8 cellular contexts compared by ENCODE assay signal in the genomic region with DNA sequence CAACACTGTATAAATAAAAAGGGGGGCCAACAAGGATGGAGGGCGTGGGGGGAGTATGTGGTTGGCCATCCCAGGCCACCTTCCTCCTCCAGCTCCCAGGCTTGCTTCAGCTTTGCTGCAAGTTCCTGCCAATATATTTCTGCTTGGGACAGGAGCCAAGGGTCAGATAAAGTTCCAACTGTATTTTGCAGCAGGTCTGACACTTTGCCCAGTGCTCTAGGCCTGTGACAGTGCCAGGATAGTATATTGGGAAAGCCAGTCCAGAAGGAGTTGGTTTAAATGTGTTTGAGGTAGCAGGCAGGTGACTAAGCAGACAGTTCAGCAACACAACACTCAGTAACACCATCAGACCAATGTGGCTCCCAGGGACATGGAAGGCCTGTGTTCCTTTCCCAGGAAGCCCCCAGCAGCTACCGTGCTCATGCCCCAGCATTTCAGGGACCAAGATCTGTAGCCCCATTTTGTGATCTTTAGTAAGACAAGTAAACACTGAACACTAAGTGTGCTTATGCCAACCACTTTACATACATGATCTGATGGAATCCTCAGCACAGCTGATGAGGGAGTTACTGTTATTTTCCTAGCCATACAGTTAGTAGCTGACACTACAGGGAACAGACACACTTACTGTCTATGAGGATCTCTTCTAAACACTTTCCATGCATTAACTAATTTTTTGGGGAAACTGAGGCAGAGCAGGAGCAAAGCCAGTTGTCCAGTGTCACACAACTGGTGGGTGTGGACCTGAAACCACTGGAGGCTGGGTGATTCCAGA. TPM values are rescaled to one million over a fixed set of nuclear protein-coding genes. Genes with fewer than 3 reads are reported as not detected.
DNase-seq lines count a peak whose midpoint lies in the region; ATAC-seq and TF ChIP-seq lines count a peak whose summit lies in the region.

No MANE protein-coding gene starts in this region.

- in situ Hi-C loops in ACHN (cut with HindIII; ENCODE audit: low pct_ligation_motif_present, low pct_unique_long_range_greater_than_20kb, low sequenced_read_pairs): loop anchor here (25.0 kb wide), 1 partner anchor 203 kb away; no protein-coding TSS in a partner anchor

- no peaks in the 10 kb centered on the region for H3K9me2 ChIP-seq in SK-N-SH

- no peaks in the 10 kb centered on the region for H3K36me3 ChIP-seq in SK-N-SH (replicated peaks in 1 of 2; ENCODE audit: control insufficient read depth in 1 of 2, insufficient read depth in 2 of 2, low read length in 1 of 2)

- no peak for TF ChIP-seq CTCF in SK-N-SH (IDR thresholded peaks at IDR 0.05)

- peak overlapping the region; percentile 34; the same call in 1 of the 2 replicates for H3K4me2 ChIP-seq in SK-N-SH

- no peaks in the 10 kb centered on the region for H3K79me2 ChIP-seq in SK-N-SH (ENCODE audit: insufficient read depth)

- peak overlapping the region; percentile 61 to 92 for H3K27ac ChIP-seq in SK-N-SH (ENCODE audit: low read depth in 2 of 2, low read length in 1 of 2)

- POLR2A ChIA-PET in SK-N-SH (lab: Yijun Ruan, JAX): interaction anchor here (1.0 to 10.9 kb wide), 3 partner anchors 38 to 42 kb away, joined by 3 to 188 read pairs (median 3); partner anchors contain the start of gene DDIT4

- no peaks in the 10 kb centered on the region for H3K27me3 ChIP-seq in SK-N-SH (ENCODE audit: insufficient read depth)

- peak; percentile 38 to 39; a peak in 1 of 4 replicates for TF ChIP-seq EP300 in SK-N-SH (IDR thresholded peaks at IDR 0.05; ENCODE audit: borderline replicate concordance in 1 of 2, low read depth in 1 of 2, low read length in 1 of 2)

- no peak overlapping the region for H3K4me3 ChIP-seq in SK-N-SH (ENCODE audit: low read depth in 2 of 2, low read length in 1 of 2)

- H4K20me1 ChIP-seq in SK-N-SH (ENCODE audit: insufficient read depth): no peaks in the 10 kb centered on the region

- ATAC-seq in HG03025 (IDR thresholded peaks at IDR 0.05; ENCODE audit: low FRiP score, unreplicated experiment): no peak

- H2AFZ ChIP-seq in SK-N-SH (ENCODE audit: low read depth): peak overlapping the region; percentile 38; the same call in 1 of the 2 replicates

- 0 out of 2 replicates have a peak, but pooled peaks have one; percentile 28 for TF ChIP-seq RAD21 in SK-N-SH (IDR thresholded peaks at IDR 0.05; ENCODE audit: low read length)

- no peak overlapping the region for H3K9ac ChIP-seq in SK-N-SH

- no peaks in the 10 kb centered on the region for H3K9me3 ChIP-seq in SK-N-SH

- peaks cover 30 to 45% of the 10 kb centered on the region in 2 experiments for H3K4me1 ChIP-seq in SK-N-SH (ENCODE audit: control insufficient read depth in 1 of 2, insufficient read depth in 2 of 2, low read depth in 1 of 2, low read length in 1 of 2)

- WGBS in SK-N-SH (ENCODE audit: low lambda C conversion rate): 36% methylated on average over 2 of the region's 2 CpGs

- DNase-seq in GM04504 (ENCODE audit: low read depth): peak; percentile 82
- no peak for DNase-seq in SK-N-SH
- peak; percentile 95 for DNase-seq in fibroblast of peridontal ligament (ENCODE audit: extremely low read depth)
- DNase-seq in renal cortical epithelial cell (ENCODE audit: low read depth): peak; percentile 80
- DNase-seq in NCI-H1436 (lab: John Stamatoyannopoulos, UW): no peak
- DNase-seq in ACHN: no peak
- no peak for DNase-seq in NCI-H1694 treated with DMSO at 0.1 percent for 48 hours (lab: John Stamatoyannopoulos, UW)

- H3F3A ChIP-seq in SK-N-SH (replicated peaks; ENCODE audit: insufficient read depth): peaks cover 14% of the 10 kb centered on the region

- CTCF ChIA-PET in SK-N-SH (lab: Yijun Ruan, JAX): interaction anchor here (1.0 to 1.9 kb wide), 8 partner anchors 7 to 419 kb away, joined by 3 to 10 read pairs (median 3); partner anchors contain the start of gene DDIT4

TF ChIP-seq in SK-N-SH, 30 proteins besides CTCF, POLR2A, EP300 and RAD21:
- TF ChIP-seq NFIC (IDR thresholded peaks at IDR 0.05; ENCODE audit: borderline replicate concordance) (peak; percentile 88), ELF1 (IDR thresholded peaks at IDR 0.05) (0 out of 2 replicates have a peak, but pooled peaks have one; percentile 19), CHD2 (IDR thresholded peaks at IDR 0.05; ENCODE audit: low read length, partially characterized antibody) (no peak), RCOR1 (IDR thresholded peaks at IDR 0.05; ENCODE audit: low read length) (0 out of 2 replicates have a peak, but pooled peaks have one; percentile 34), TCF12 (IDR thresholded peaks at IDR 0.05) (peak; percentile 74), POLR2AphosphoS5 (IDR thresholded peaks at IDR 0.05; ENCODE audit: low read depth, low read length) (no peak), RXRA (IDR thresholded peaks at IDR 0.05; ENCODE audit: borderline replicate concordance, low read depth) (peak; percentile 82; the same call in 1 of the 2 replicates), GATA2 (CRISPR knock-in tag; IDR thresholded peaks at IDR 0.05) (no peak), YY1 (IDR thresholded peaks at IDR 0.05; ENCODE audit: low read depth) (no peak), TAF1 (IDR thresholded peaks at IDR 0.05; ENCODE audit: borderline replicate concordance, low read depth, low read length) (no peak), GABPA (IDR thresholded peaks at IDR 0.05; ENCODE audit: low read depth) (no peak), MXI1 (IDR thresholded peaks at IDR 0.05; ENCODE audit: low read depth, low read length) (no peak), EZH2phosphoT487 (IDR thresholded peaks at IDR 0.05; ENCODE audit: borderline replicate concordance, low read depth) (no peak)
- TF ChIP-seq, protein P1, sequence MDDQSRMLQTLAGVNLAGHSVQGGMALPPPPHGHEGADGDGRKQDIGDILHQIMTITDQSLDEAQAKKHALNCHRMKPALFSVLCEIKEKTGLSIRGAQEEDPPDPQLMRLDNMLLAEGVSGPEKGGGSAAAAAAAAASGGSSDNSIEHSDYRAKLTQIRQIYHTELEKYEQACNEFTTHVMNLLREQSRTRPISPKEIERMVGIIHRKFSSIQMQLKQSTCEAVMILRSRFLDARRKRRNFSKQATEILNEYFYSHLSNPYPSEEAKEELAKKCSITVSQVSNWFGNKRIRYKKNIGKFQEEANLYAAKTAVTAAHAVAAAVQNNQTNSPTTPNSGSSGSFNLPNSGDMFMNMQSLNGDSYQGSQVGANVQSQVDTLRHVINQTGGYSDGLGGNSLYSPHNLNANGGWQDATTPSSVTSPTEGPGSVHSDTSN (IDR thresholded peaks at IDR 0.05): peak; percentile 58
- TF ChIP-seq, protein P2, sequence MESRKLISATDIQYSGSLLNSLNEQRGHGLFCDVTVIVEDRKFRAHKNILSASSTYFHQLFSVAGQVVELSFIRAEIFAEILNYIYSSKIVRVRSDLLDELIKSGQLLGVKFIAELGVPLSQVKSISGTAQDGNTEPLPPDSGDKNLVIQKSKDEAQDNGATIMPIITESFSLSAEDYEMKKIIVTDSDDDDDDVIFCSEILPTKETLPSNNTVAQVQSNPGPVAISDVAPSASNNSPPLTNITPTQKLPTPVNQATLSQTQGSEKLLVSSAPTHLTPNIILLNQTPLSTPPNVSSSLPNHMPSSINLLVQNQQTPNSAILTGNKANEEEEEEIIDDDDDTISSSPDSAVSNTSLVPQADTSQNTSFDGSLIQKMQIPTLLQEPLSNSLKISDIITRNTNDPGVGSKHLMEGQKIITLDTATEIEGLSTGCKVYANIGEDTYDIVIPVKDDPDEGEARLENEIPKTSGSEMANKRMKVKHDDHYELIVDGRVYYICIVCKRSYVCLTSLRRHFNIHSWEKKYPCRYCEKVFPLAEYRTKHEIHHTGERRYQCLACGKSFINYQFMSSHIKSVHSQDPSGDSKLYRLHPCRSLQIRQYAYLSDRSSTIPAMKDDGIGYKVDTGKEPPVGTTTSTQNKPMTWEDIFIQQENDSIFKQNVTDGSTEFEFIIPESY (IDR thresholded peaks at IDR 0.05; ENCODE audit: borderline replicate concordance, low read depth): no peak

RNA-seq across cellular contexts. Expression of gene DNAJB12, which starts 38.9 kb away (rescaled TPM):
- 22.9 and 25.8 TPM in 2 replicates for polyA plus RNA-seq in SK-N-SH (2012; rRNA removed)
- polyA plus RNA-seq in SK-N-SH (2012; cell fraction: cytosol; rRNA removed): 15.6 and 19.0 TPM in 2 replicates
- 38.8 and 40.0 TPM in 2 replicates for polyA plus RNA-seq in SK-N-SH (2012; cell fraction: nucleus; rRNA removed)
- 24.8 and 33.8 TPM in 2 replicates for total RNA-seq in renal cortical epithelial cell

RNA-seq across cellular contexts. Expression of gene DDIT4, which starts 42.1 kb away (rescaled TPM):
- polyA plus RNA-seq in SK-N-SH (2012; rRNA removed): 24.9 and 30.4 TPM in 2 replicates
- polyA plus RNA-seq in SK-N-SH (2012; cell fraction: cytosol; rRNA removed): 19.5 and 19.9 TPM in 2 replicates
- 41.8 and 55.3 TPM in 2 replicates for polyA plus RNA-seq in SK-N-SH (2012; cell fraction: nucleus; rRNA removed)
- total RNA-seq in renal cortical epithelial cell: 246 and 704 TPM in 2 replicates

Comparison
In these comparisons a context has a peak if more than half of its experiments do, and no peak if none do; other contexts are left out.
1. DNase-seq: peak in GM04504 (single experiment), fibroblast of peridontal ligament (single experiment) and renal cortical epithelial cell (single experiment); none in SK-N-SH (single experiment), NCI-H1436 (single experiment), ACHN (single experiment) and NCI-H1694 treated with DMSO at 0.1 percent for 48 hours (single experiment).